20 cellular contexts compared by ENCODE assay signal in genomic region chr4:37839426-37839825, GRCh38. TPM values are rescaled to one million over a fixed set of nuclear protein-coding genes. Genes with fewer than 3 reads are reported as not detected.
DNase-seq lines count a peak whose midpoint lies in the region; ATAC-seq, FAIRE-seq and TF ChIP-seq lines count a peak whose summit lies in the region.
"Had no signal": no experiment of that assay in that cellular context is flagged by ENCODE, and none has a peak within 500 bp of the region (broad histone marks: within the 10 kb centered on the region; RNA-seq: fewer than 3 reads in every experiment).

No MANE protein-coding gene starts in this region.

- H3K27ac ChIP-seq in left ventricle myocardium inferior (replicated peaks) (peak overlapping the region; percentile 71), right atrium auricular region (no peak overlapping the region), RWPE2 (ENCODE audit: poor library complexity, severe bottlenecking) (peak overlapping the region; percentile 72), endothelial cell of umbilical vein (ENCODE audit: insufficient read depth, low read depth, low read length) (peak overlapping the region; percentile 38), Peyer's patch (no peak overlapping the region), A673 (ENCODE audit: low read depth, low read length, poor library complexity, severe bottlenecking) (no peak overlapping the region)
- H3K27ac ChIP-seq: BLaER1, C4-2B had no signal

- H3K36me3 ChIP-seq in left ventricle myocardium inferior (peaks cover 80% of the 10 kb centered on the region), right atrium auricular region (peaks cover 41% of the 10 kb centered on the region), RWPE2 (ENCODE audit: low read depth) (peaks cover 88% of the 10 kb centered on the region), endothelial cell of umbilical vein (ENCODE audit: control insufficient read depth in 2 of 2, extremely low read depth in 1 of 2, insufficient read depth in 2 of 2, low read length in 2 of 2) (peaks cover 7 to 17% of the 10 kb centered on the region in 2 experiments), Peyer's patch (peaks cover 0 to 47% (median 0%) of the 10 kb centered on the region in 3 donors), A673 (ENCODE audit: insufficient read depth, low read length, poor library complexity, severe bottlenecking) (peaks cover 19% of the 10 kb centered on the region)

- CTCF ChIA-PET in endothelial cell of umbilical vein (lab: Charles Lee): interaction anchor here (1.6 kb wide), 2 partner anchors 13 to 236 kb away, joined by 4 to 6 read pairs; partner anchors contain the start of gene PGM2
- CTCF ChIA-PET in A673 (lab: Charles Lee): no interaction called here

- no peak for TF ChIP-seq CTCF in left ventricle myocardium inferior (IDR thresholded peaks at IDR 0.05; ENCODE audit: borderline replicate concordance)
- no peak for TF ChIP-seq CTCF in right atrium auricular region (IDR thresholded peaks at IDR 0.05)
- no peak for TF ChIP-seq CTCF in RWPE2 (IDR thresholded peaks at IDR 0.05; ENCODE audit: poor library complexity, severe bottlenecking)
- TF ChIP-seq CTCF in endothelial cell of umbilical vein (IDR thresholded peaks at IDR 0.05; ENCODE audit: extremely low read depth in 1 of 2, insufficient read depth in 1 of 2, low read depth in 1 of 2, low read length in 2 of 2): no peak
- TF ChIP-seq CTCF in Peyer's patch (IDR thresholded peaks at IDR 0.05): no peak
- TF ChIP-seq CTCF in A673 (conservative IDR thresholded peaks at IDR 0.05; ENCODE audit: low read depth, low read length): no peak

- POLR2A ChIA-PET in endothelial cell of umbilical vein (lab: Charles Lee): no interaction called here
- POLR2A ChIA-PET in A673 (lab: Charles Lee; ENCODE audit: low non-redundant PET): no interaction called here

- DNase-seq in left ventricle myocardium inferior (no peak), right atrium auricular region (ENCODE audit: low spot score) (no peak), RWPE2 (ENCODE audit: low spot score) (no peak), endothelial cell of umbilical vein (ENCODE audit: low read depth, low spot score) (peak; percentile 9), Peyer's patch (no peak), A673 (ENCODE audit: low spot score) (no peak)
- DNase-seq: Caco-2; CD4-positive, CD25-positive, alpha-beta regulatory T cell; CD8-positive, alpha-beta T cell; DMS153; DND-41; GDM1; H9 had no signal

- no peak overlapping the region for H2AFZ ChIP-seq in endothelial cell of umbilical vein (ENCODE audit: low read depth, low read length)
- H2AFZ ChIP-seq: GM23338 had no signal

- no peaks in the 10 kb centered on the region for H4K20me1 ChIP-seq in endothelial cell of umbilical vein (replicated peaks; ENCODE audit: control insufficient read depth, extremely low read depth, insufficient read depth, low read length)
- H4K20me1 ChIP-seq: BLaER1 had no signal

- BruUV-seq in endothelial cell of umbilical vein (replicated peaks; lab: Mats Ljungman, UMichigan): no TSS peak
- BruUV-seq in A673 (replicated peaks; lab: Mats Ljungman, UMichigan): no TSS peak

- H3K4me1 ChIP-seq in left ventricle myocardium inferior: peaks cover 28% of the 10 kb centered on the region
- peaks cover 0 to 15% of the 10 kb centered on the region in 2 donors for H3K4me1 ChIP-seq in right atrium auricular region
- H3K4me1 ChIP-seq in RWPE2 (ENCODE audit: insufficient read depth, poor library complexity, severe bottlenecking): peaks cover 23% of the 10 kb centered on the region
- H3K4me1 ChIP-seq in endothelial cell of umbilical vein (ENCODE audit: control insufficient read depth, extremely low read depth, insufficient read depth, low read length): peaks cover 37% of the 10 kb centered on the region
- no peaks in the 10 kb centered on the region for H3K4me1 ChIP-seq in Peyer's patch
- peaks cover 18% of the 10 kb centered on the region for H3K4me1 ChIP-seq in A673 (ENCODE audit: insufficient read depth, low read length, poor library complexity, severe bottlenecking)
- H3K4me1 ChIP-seq: Caco-2 had no signal

- H3K9me3 ChIP-seq in left ventricle myocardium inferior (replicated peaks): no peaks in the 10 kb centered on the region
- H3K9me3 ChIP-seq in right atrium auricular region: no peaks in the 10 kb centered on the region
- H3K9me3 ChIP-seq in RWPE2 (ENCODE audit: severe bottlenecking): no peaks in the 10 kb centered on the region
- H3K9me3 ChIP-seq in endothelial cell of umbilical vein (replicated peaks; ENCODE audit: control insufficient read depth, insufficient read depth, low read length): no peaks in the 10 kb centered on the region
- no peaks in the 10 kb centered on the region for H3K9me3 ChIP-seq in Peyer's patch
- no peaks in the 10 kb centered on the region for H3K9me3 ChIP-seq in A673 (ENCODE audit: low read depth, low read length, poor library complexity, severe bottlenecking)
- H3K9me3 ChIP-seq: BLaER1, Caco-2 had no signal

- H3K27me3 ChIP-seq in left ventricle myocardium inferior (ENCODE audit: low read depth) (no peaks in the 10 kb centered on the region), right atrium auricular region (no peaks in the 10 kb centered on the region), RWPE2 (ENCODE audit: insufficient read depth, poor library complexity, severe bottlenecking) (no peaks in the 10 kb centered on the region), endothelial cell of umbilical vein (ENCODE audit: control insufficient read depth in 2 of 2, insufficient read depth in 2 of 2, low read length in 2 of 2) (no peaks in the 10 kb centered on the region), Peyer's patch (no peaks in the 10 kb centered on the region), A673 (replicated peaks; ENCODE audit: insufficient read depth, low read depth, low read length, poor library complexity) (no peaks in the 10 kb centered on the region)
- H3K27me3 ChIP-seq: BLaER1 had no signal

- peaks cover 10% of the 10 kb centered on the region for H3K79me2 ChIP-seq in endothelial cell of umbilical vein (ENCODE audit: control insufficient read depth, insufficient read depth, low read length)

- dilution Hi-C loops in endothelial cell of umbilical vein (cut with MboI; ENCODE audit: extremely low pct_ligation_motif_present, low sequenced_read_pairs): no loop called here

- intact Hi-C loops in left ventricle myocardium inferior (cut with micrococcal nuclease): no loop called here
- intact Hi-C loops in endothelial cell of umbilical vein (cut with micrococcal nuclease): no loop called here
- intact Hi-C loops in A673 (cut with micrococcal nuclease; ENCODE audit: unreplicated experiment): no loop called here

- H3K9me1 ChIP-seq in endothelial cell of umbilical vein (replicated peaks; ENCODE audit: control insufficient read depth, extremely low read depth, insufficient read depth, low read length): no peaks in the 10 kb centered on the region

- H3K4me3 ChIP-seq in left ventricle myocardium inferior (no peak overlapping the region), right atrium auricular region (no peak overlapping the region), RWPE2 (ENCODE audit: severe bottlenecking) (no peak overlapping the region), endothelial cell of umbilical vein (replicated peaks in 1 of 3; ENCODE audit: insufficient read depth in 1 of 3, low read depth in 1 of 3, low read length in 3 of 3) (no peak overlapping the region), Peyer's patch (no peak overlapping the region), A673 (ENCODE audit: low read depth, low read length, poor library complexity, severe bottlenecking) (no peak overlapping the region)
- H3K4me3 ChIP-seq: BLaER1, GM12878, GM23338 had no signal

- no peak overlapping the region for H3K9ac ChIP-seq in endothelial cell of umbilical vein (replicated peaks; ENCODE audit: extremely low read depth, insufficient read depth, low read length)
- H3K9ac ChIP-seq: BLaER1 had no signal

- H3K4me2 ChIP-seq in endothelial cell of umbilical vein (ENCODE audit: insufficient read depth, low read length): peak overlapping the region; percentile 34
- H3K4me2 ChIP-seq: BLaER1, GM23338 had no signal

- TF ChIP-seq POLR2A in endothelial cell of umbilical vein (IDR thresholded peaks at IDR 0.05; ENCODE audit: low read depth, low read length): no peak
- TF ChIP-seq POLR2A in Peyer's patch (IDR thresholded peaks at IDR 0.05): no peak

- no peak for FAIRE-seq in endothelial cell of umbilical vein (lab: Jason Lieb, UNC)
- FAIRE-seq: GM12878, GM19239 had no signal

- ATAC-seq in RWPE2 (ENCODE audit: low read depth) (peak; percentile 70), GM21786 (IDR thresholded peaks at IDR 0.05; ENCODE audit: unreplicated experiment) (no peak)
- ATAC-seq: CD8-positive, alpha-beta T cell; GM12878; GM23338; HCT116 had no signal

TF ChIP-seq in endothelial cell of umbilical vein, 7 proteins besides CTCF, POLR2A, EP300 and RAD21 (continues in another document):
- TF ChIP-seq EZH2 (IDR thresholded peaks at IDR 0.05; ENCODE audit: borderline replicate concordance, low read depth, low read length, severe bottlenecking) (no peak), JUN (IDR thresholded peaks at IDR 0.05; ENCODE audit: borderline replicate concordance, insufficient read depth, insufficient read length, low read depth) (no peak)

RNA-seq across cellular contexts. Expression of gene PGM2, which starts 12.9 kb away (rescaled TPM):
- total RNA-seq in left ventricle myocardium inferior (11.5 TPM), right atrium auricular region (10 to 100 TPM; 10.7 to 11.7 TPM), endothelial cell of umbilical vein (45.8 and 53.9 TPM in 2 replicates), Peyer's patch (10 to 100 TPM; 11.3 to 27.2 (median 16.5) TPM), A673 (2021) (27.4 and 31.0 TPM in 2 replicates)
- polyA plus RNA-seq in endothelial cell of umbilical vein: 11.2 and 17.9 TPM in 2 replicates
- 23.1 and 24.8 TPM in 2 replicates for polyA plus RNA-seq in endothelial cell of umbilical vein (2011; cell fraction: cytosol; rRNA removed)
- polyA plus RNA-seq in endothelial cell of umbilical vein (2011; cell fraction: nucleus; rRNA removed): 42.4 and 43.4 TPM in 2 replicates
- polyA plus RNA-seq in endothelial cell of umbilical vein (2012): 35.0 and 48.9 TPM in 2 replicates
- 17.2 and 19.2 TPM in 2 replicates for polyA minus RNA-seq in endothelial cell of umbilical vein
- polyA minus RNA-seq in endothelial cell of umbilical vein (2011; cell fraction: cytosol; rRNA and poly(A)+ RNA removed): 13.5 TPM
- 16.8 and 17.5 TPM in 2 replicates for polyA minus RNA-seq in endothelial cell of umbilical vein (2011; cell fraction: nucleus; rRNA and poly(A)+ RNA removed)

RNA-seq across cellular contexts. Expression of gene TBC1D1, which starts 51.5 kb away (rescaled TPM):
- 129 TPM for total RNA-seq in left ventricle myocardium inferior
- 100 to 1,000 TPM; 139 to 220 TPM for total RNA-seq in right atrium auricular region
- total RNA-seq in endothelial cell of umbilical vein: 112 and 116 TPM in 2 replicates
- 62.9 and 63.5 TPM in 2 replicates for polyA plus RNA-seq in endothelial cell of umbilical vein
- 65.9 and 72.9 TPM in 2 replicates for polyA plus RNA-seq in endothelial cell of umbilical vein (2011; cell fraction: cytosol; rRNA removed)
- 44.8 and 49.8 TPM in 2 replicates for polyA plus RNA-seq in endothelial cell of umbilical vein (2011; cell fraction: nucleus; rRNA removed)
- polyA plus RNA-seq in endothelial cell of umbilical vein (2012): 95.1 and 128 TPM in 2 replicates
- polyA minus RNA-seq in endothelial cell of umbilical vein: 85.6 and 104 TPM in 2 replicates
- 16.6 TPM for polyA minus RNA-seq in endothelial cell of umbilical vein (2011; cell fraction: cytosol; rRNA and poly(A)+ RNA removed)
- 45.2 and 46.1 TPM in 2 replicates for polyA minus RNA-seq in endothelial cell of umbilical vein (2011; cell fraction: nucleus; rRNA and poly(A)+ RNA removed)
- 100 to 1,000 TPM in 2 of 4 donors, 10 to 100 TPM in 2; 66.2 to 120 (median 87.9) TPM for total RNA-seq in Peyer's patch
- total RNA-seq in A673 (2021): 42.6 and 54.0 TPM in 2 replicates

Comparison
In these comparisons a context has a peak if more than half of its experiments do, and no peak if none do; other contexts are left out.
1. H3K27ac ChIP-seq: peak in left ventricle myocardium inferior (single experiment), RWPE2 (single experiment) and endothelial cell of umbilical vein (single experiment); none in right atrium auricular region (0 of 2), Peyer's patch (0 of 4) and A673 (single experiment).